8 cellular contexts compared by ENCODE assay signal in the genomic region with DNA sequence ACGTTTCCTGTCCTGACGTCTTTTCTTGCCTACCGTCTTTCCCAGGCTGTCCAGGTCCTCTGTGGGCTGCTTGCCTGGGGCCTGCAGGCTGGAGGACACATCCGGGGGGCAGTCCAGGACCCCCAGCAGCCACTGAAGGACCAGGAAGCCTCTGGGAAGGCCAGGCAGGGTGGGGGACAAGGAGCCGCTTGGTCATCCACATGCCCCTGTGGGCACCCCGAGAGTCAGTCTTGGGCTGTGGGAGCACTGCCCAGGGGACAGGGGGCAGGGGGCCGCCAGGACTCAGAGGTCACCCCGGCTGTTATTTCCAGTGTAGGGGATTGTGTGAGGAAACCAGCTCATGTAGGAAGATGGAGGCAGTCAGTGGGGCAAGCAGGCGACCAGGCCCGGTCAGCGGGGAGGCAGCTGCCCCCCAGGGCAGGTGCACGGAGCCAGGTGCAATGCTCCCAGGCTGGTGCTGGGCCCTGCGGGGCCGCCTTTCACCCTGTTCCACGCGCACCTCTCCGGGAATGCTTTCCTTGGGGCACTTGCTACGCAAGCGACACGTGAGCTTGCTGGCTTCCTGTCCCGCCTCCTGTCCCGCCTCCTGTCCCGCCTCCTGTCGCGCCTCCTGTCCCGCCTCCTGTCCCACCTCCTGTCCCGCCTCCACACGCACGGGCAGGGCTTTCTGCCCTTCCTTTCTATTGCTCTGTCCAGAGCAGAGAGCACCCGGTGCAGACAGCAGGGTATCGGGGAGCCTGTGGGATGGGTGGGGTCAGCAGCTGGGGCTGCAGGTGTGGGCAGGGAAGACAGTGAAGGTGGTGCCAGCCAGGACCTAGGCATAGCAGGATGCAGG. TPM values are rescaled to one million over a fixed set of nuclear protein-coding genes. Genes with fewer than 3 reads are reported as not detected.
DNase-seq lines count a peak whose midpoint lies in the region; ATAC-seq and TF ChIP-seq lines count a peak whose summit lies in the region.

No MANE protein-coding gene starts in this region.

- ATAC-seq in GM18511 (IDR thresholded peaks at IDR 0.05; ENCODE audit: unreplicated experiment), result peak; percentile 93
- peak; percentile 76 for ATAC-seq in HG03342 (IDR thresholded peaks at IDR 0.05; ENCODE audit: unreplicated experiment)
- ATAC-seq in right lobe of liver, result peak; percentile 95 to 99 (median 97)
- no peak for ATAC-seq in GM18873 (IDR thresholded peaks at IDR 0.05; ENCODE audit: low FRiP score, unreplicated experiment)

- H3K27me3 ChIP-seq in dorsolateral prefrontal cortex (no peaks in the 10 kb centered on the region), right lobe of liver (no peaks in the 10 kb centered on the region)

- peaks cover 17% of the 10 kb centered on the region for H3K4me1 Mint-ChIP-seq in activated CD4-positive, alpha-beta memory T cell treated with anti-CD3 and anti-CD28 coated beads for 36 hours (ENCODE audit: low read depth)

- H3K27ac ChIP-seq in dorsolateral prefrontal cortex (peak overlapping the region in 56 of 59 donors; percentile 4 to 92 (median 78)), right lobe of liver (peak overlapping the region; percentile 51 to 56 (median 55))

- peaks cover 9% of the 10 kb centered on the region for H3K9me3 Mint-ChIP-seq in activated CD4-positive, alpha-beta memory T cell treated with anti-CD3 and anti-CD28 coated beads for 36 hours

- H3K4me1 ChIP-seq in right lobe of liver, result peaks cover 0 to 11% (median 5%) of the 10 kb centered on the region in 4 donors

- peak overlapping the region; percentile 81 for H3K4me3 Mint-ChIP-seq in activated CD4-positive, alpha-beta memory T cell treated with anti-CD3 and anti-CD28 coated beads for 36 hours

- H3K27me3 Mint-ChIP-seq in activated CD4-positive, alpha-beta memory T cell treated with anti-CD3 and anti-CD28 coated beads for 36 hours, result no peaks in the 10 kb centered on the region

- POLR2A ChIA-PET in activated CD4-positive, alpha-beta memory T cell treated with anti-CD3 and anti-CD28 coated beads for 36 hours (lab: Charles Lee), result interaction anchor here (1.0 to 1.5 kb wide), 3 partner anchors 47 to 311 kb away, joined by 3 to 7 read pairs (median 4); a partner anchor contains a TSS

- TF ChIP-seq POLR2A in right lobe of liver (IDR thresholded peaks at IDR 0.05), result peak; percentile 68

- peaks cover 3% of the 10 kb centered on the region for H3K36me3 Mint-ChIP-seq in activated CD4-positive, alpha-beta memory T cell treated with anti-CD3 and anti-CD28 coated beads for 36 hours

- no peaks in the 10 kb centered on the region for H3K9me3 ChIP-seq in right lobe of liver

- H3K4me3 ChIP-seq in dorsolateral prefrontal cortex (peak overlapping the region; percentile 38 to 97 (median 68)), right lobe of liver (peak overlapping the region; percentile 34 to 55 (median 39))

- CTCF ChIA-PET in activated CD4-positive, alpha-beta memory T cell treated with anti-CD3 and anti-CD28 coated beads for 36 hours (lab: Charles Lee), result interaction anchor here (0.8 to 2.2 kb wide), 5 partner anchors 49 to 312 kb away, joined by 3 to 13 read pairs (median 4); a partner anchor contains a TSS

- H3K36me3 ChIP-seq in right lobe of liver, result no peaks in the 10 kb centered on the region

- H3K27ac Mint-ChIP-seq in activated CD4-positive, alpha-beta memory T cell treated with anti-CD3 and anti-CD28 coated beads for 36 hours, result peak overlapping the region; percentile 89

- peak in 7 of 56 donors; percentile 8 to 24 (median 14) for TF ChIP-seq CTCF in dorsolateral prefrontal cortex (IDR thresholded peaks at IDR 0.05 in 54 of 56, conservative IDR thresholded peaks at IDR 0.05 in 2 of 56; ENCODE audit: low read depth in 1 of 56, partially characterized antibody in 56 of 56)
- TF ChIP-seq CTCF in right lobe of liver (IDR thresholded peaks at IDR 0.05), result no peak

- 15% methylated on average over 3 of the region's 31 CpGs for WGBS in right lobe of liver (ENCODE audit: insufficient coverage, low coverage, low lambda C conversion rate, missing lambda C conversion rate)

- DNase-seq in NCI-H774 (lab: John Stamatoyannopoulos, UW), result peak; percentile 85
- peak; percentile 94 for DNase-seq in activated CD4-positive, alpha-beta memory T cell treated with anti-CD3 and anti-CD28 coated beads for 36 hours
- peak; percentile 91 to 98 (median 96) for DNase-seq in dorsolateral prefrontal cortex
- peak; percentile 93 to 97 (median 93) for DNase-seq in right lobe of liver
- peak; percentile 83 to 89 for DNase-seq in stimulated activated CD4-positive, alpha-beta T cell treated with anti-CD3 and anti-CD28 coated beads, Interleukin-2, amount 100 ng/mL, for 48 hours

- intact Hi-C loops in activated CD4-positive, alpha-beta memory T cell treated with anti-CD3 and anti-CD28 coated beads for 36 hours (cut with micrococcal nuclease), result loop anchor here (1.0 to 2.0 kb wide), 3 partner anchors 47 to 126 kb away; a partner anchor contains a TSS
- intact Hi-C loops in dorsolateral prefrontal cortex (cut with DNase I) (loop anchor here in 1 of 2 donors (5.0 kb wide), 1 partner anchor 45 kb away; a partner anchor contains a TSS), right lobe of liver (cut with DNase I) (no loop called here)

RNA-seq across cellular contexts. Expression of a gene that starts 39.5 kb away (rescaled TPM):
- total RNA-seq in activated CD4-positive, alpha-beta memory T cell treated with anti-CD3 and anti-CD28 coated beads for 36 hours, result not detected
- total RNA-seq in dorsolateral prefrontal cortex (1 to 10 TPM in 8 of 120 experiments, under 1 TPM in 54, not detected in 58; 0.03 to 2.2 (median 0.22) TPM), right lobe of liver (1 to 10 TPM in 2 of 6 experiments, under 1 TPM in 4; 0.06 to 3.7 (median 0.78) TPM)

RNA-seq across cellular contexts. Expression of a gene that starts 47.0 kb away (rescaled TPM):
- 10 to 100 TPM; 30.0 to 32.1 TPM for total RNA-seq in activated CD4-positive, alpha-beta memory T cell treated with anti-CD3 and anti-CD28 coated beads for 36 hours
- total RNA-seq in dorsolateral prefrontal cortex, result 100 to 1,000 TPM; 129 to 348 (median 261) TPM
- 100 to 1,000 TPM in 1 of 6 experiments, 10 to 100 TPM in 5; 68.3 to 103 (median 88.0) TPM for total RNA-seq in right lobe of liver
